Comparison of ENCODE assay signal across 8 cellular contexts in the genomic region with DNA sequence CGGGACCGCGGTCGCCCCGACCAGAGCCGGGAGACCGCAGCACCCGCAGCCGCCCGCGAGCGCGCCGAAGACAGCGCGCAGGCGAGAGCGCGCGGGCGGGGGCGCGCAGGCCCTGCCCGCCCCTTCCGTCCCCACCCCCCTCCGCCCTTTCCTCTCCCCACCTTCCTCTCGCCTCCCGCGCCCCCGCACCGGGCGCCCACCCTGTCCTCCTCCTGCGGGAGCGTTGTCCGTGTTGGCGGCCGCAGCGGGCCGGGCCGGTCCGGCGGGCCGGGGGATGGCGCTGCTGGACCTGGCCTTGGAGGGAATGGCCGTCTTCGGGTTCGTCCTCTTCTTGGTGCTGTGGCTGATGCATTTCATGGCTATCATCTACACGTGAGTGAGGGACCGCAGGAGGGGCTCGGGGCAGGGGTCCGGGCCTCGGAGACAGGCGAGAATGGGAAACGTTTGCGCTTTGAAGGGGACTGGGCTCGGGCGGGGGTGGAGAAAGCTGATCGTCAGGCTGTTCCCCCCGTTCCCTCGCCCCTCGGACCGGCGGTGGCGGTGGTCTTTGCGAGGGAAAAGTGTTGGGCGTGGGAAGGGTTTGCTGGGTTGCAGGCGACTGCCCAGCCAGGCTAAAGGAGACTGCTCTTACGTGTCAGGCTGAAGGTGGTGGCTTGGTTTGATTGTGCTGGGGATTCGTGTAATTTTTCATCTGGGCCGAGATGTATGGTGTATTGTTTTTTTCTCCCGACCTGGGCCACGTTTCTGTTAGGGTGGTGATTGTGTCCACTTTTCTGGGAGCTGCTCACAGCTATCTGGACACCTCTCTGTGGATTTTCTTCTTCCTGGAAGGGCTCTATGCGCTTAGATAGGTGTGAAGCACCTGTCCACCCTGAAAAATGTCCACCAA. TPM values are rescaled to one million over a fixed set of nuclear protein-coding genes. Genes with fewer than 3 reads are reported as not detected.
DNase-seq lines count a peak whose midpoint lies in the region; ATAC-seq, FAIRE-seq and TF ChIP-seq lines count a peak whose summit lies in the region.

No MANE protein-coding gene starts in this region.

- H3K27me3 Mint-ChIP-seq in activated T-cell treated with anti-CD3 and anti-CD28 coated beads, Interleukin-2, amount 50 U/mL, for 72 hours (ENCODE audit: low read depth): no peaks in the 10 kb centered on the region
- H3K27me3 Mint-ChIP-seq in neural progenitor cell (ENCODE audit: insufficient read depth, low read depth): no peaks in the 10 kb centered on the region

- H3K27ac ChIP-seq in neural progenitor cell (peak overlapping the region; percentile 80), urinary bladder (ENCODE audit: low read depth) (peak overlapping the region; percentile 96)

- peaks cover 22% of the 10 kb centered on the region for H3F3A ChIP-seq in neural progenitor cell (ENCODE audit: low read depth)

- H3K27me3 ChIP-seq in neural progenitor cell: no peaks in the 10 kb centered on the region

- peak overlapping the region; percentile 93 for H2AFZ ChIP-seq in neural progenitor cell (replicated peaks)

- peaks cover 48% of the 10 kb centered on the region for H4K20me1 ChIP-seq in neural progenitor cell (ENCODE audit: low read depth)

- peak overlapping the region; percentile 58 for H3K9ac ChIP-seq in neural progenitor cell

- peak; percentile 45 for ATAC-seq in HG02763 (IDR thresholded peaks at IDR 0.05; ENCODE audit: unreplicated experiment)
- ATAC-seq in activated T-cell treated with anti-CD3 and anti-CD28 coated beads, Interleukin-2, amount 50 U/mL, for 72 hours (replicated peaks in 1 of 2): peak; percentile 61 to 62

- no peak overlapping the region for H3K27ac Mint-ChIP-seq in activated T-cell treated with anti-CD3 and anti-CD28 coated beads, Interleukin-2, amount 50 U/mL, for 72 hours
- H3K27ac Mint-ChIP-seq in neural progenitor cell: no peak overlapping the region

- peak overlapping the region; percentile 91 to 99 for H3K4me3 Mint-ChIP-seq in activated T-cell treated with anti-CD3 and anti-CD28 coated beads, Interleukin-2, amount 50 U/mL, for 72 hours
- H3K4me3 Mint-ChIP-seq in neural progenitor cell: no peak overlapping the region

- H3K4me1 ChIP-seq in neural progenitor cell (peaks cover 28% of the 10 kb centered on the region), urinary bladder (ENCODE audit: insufficient read depth) (no peaks in the 10 kb centered on the region)

- peak; percentile 26; the same call in 1 of the 2 replicates for TF ChIP-seq POLR2A in GM12891 (IDR thresholded peaks at IDR 0.05; ENCODE audit: low read depth, low read length)

- H3K36me3 ChIP-seq in neural progenitor cell (no peaks in the 10 kb centered on the region), urinary bladder (ENCODE audit: insufficient read depth) (no peaks in the 10 kb centered on the region)

- under 1% methylated on average over 73 of the region's 73 CpGs for WGBS in urinary bladder

- H3K4me3 ChIP-seq in neural progenitor cell (peak overlapping the region; percentile 97), urinary bladder (ENCODE audit: low read depth, low read length) (peak overlapping the region; percentile 88)

- peak overlapping the region; percentile 94 for H3K4me2 ChIP-seq in neural progenitor cell

- H3K79me2 ChIP-seq in neural progenitor cell (ENCODE audit: low read depth): peaks cover 51% of the 10 kb centered on the region

- FAIRE-seq in GM12891 (lab: Jason Lieb, UNC): no peak

- no peaks in the 10 kb centered on the region for H3K36me3 Mint-ChIP-seq in activated T-cell treated with anti-CD3 and anti-CD28 coated beads, Interleukin-2, amount 50 U/mL, for 72 hours (ENCODE audit: insufficient read depth in 2 of 2)
- H3K36me3 Mint-ChIP-seq in neural progenitor cell: no peaks in the 10 kb centered on the region

- H3K9me3 ChIP-seq in neural progenitor cell (ENCODE audit: low read depth): no peaks in the 10 kb centered on the region

- peaks cover 12% of the 10 kb centered on the region for H3K4me1 Mint-ChIP-seq in activated T-cell treated with anti-CD3 and anti-CD28 coated beads, Interleukin-2, amount 50 U/mL, for 72 hours (ENCODE audit: low read depth)
- peaks cover 3% of the 10 kb centered on the region for H3K4me1 Mint-ChIP-seq in neural progenitor cell

- no peaks in the 10 kb centered on the region for H3K9me3 Mint-ChIP-seq in activated T-cell treated with anti-CD3 and anti-CD28 coated beads, Interleukin-2, amount 50 U/mL, for 72 hours
- no peaks in the 10 kb centered on the region for H3K9me3 Mint-ChIP-seq in neural progenitor cell

- DNase-seq in 8988T: peak; percentile 34
- peak; percentile 19 for DNase-seq in GM12891 (ENCODE audit: insufficient read length, low spot score)
- DNase-seq in NCI-H345 treated with DMSO at 0.1 percent for 48 hours (lab: John Stamatoyannopoulos, UW; ENCODE audit: unreplicated experiment): peak; percentile 69
- DNase-seq in activated T-cell treated with anti-CD3 and anti-CD28 coated beads, Interleukin-2, amount 50 U/mL, for 72 hours: peak; percentile 29 to 63
- peak; percentile 16 for DNase-seq in fibroblast of the conjunctiva (ENCODE audit: low read depth)
- no peak for DNase-seq in neural progenitor cell (ENCODE audit: low spot score)

- peak; percentile 31 for TF ChIP-seq CTCF in neural progenitor cell (IDR thresholded peaks at IDR 0.05)

TF ChIP-seq in GM12891, 5 proteins besides CTCF, POLR2A, EP300 and RAD21:
- TF ChIP-seq SPI1 (IDR thresholded peaks at IDR 0.05; ENCODE audit: low read depth, low read length): no peak
- 0 out of 2 replicates have a peak, but pooled peaks have one; percentile 39 for TF ChIP-seq POLR2AphosphoS5 (IDR thresholded peaks at IDR 0.05; ENCODE audit: low read depth, low read length)
- no peak for TF ChIP-seq TAF1 (IDR thresholded peaks at IDR 0.05; ENCODE audit: low read depth, low read length)

RNA-seq across cellular contexts. Expression of gene UGCG, which starts 0.6 kb away (rescaled TPM):
- 33.7 TPM for polyA plus RNA-seq in GM12891 (2012; ENCODE audit: low read depth, missing spikeins)
- total RNA-seq in activated T-cell treated with anti-CD3 and anti-CD28 coated beads, Interleukin-2, amount 50 U/mL, for 72 hours: 10 to 100 TPM; 11.7 to 15.1 TPM
- 32.3 and 48.1 TPM in 2 replicates for total RNA-seq in neural progenitor cell (ENCODE audit: low replicate concordance)
- 79.2 TPM for total RNA-seq in urinary bladder
- 17.8 TPM for polyA plus RNA-seq in urinary bladder
